21 cellular contexts compared by ENCODE assay signal in genomic region chr1:164953095-164953494, GRCh38.
DNase-seq lines count a peak whose midpoint lies in the region; ATAC-seq and TF ChIP-seq lines count a peak whose summit lies in the region.
"Had no signal": no experiment of that assay in that cellular context is flagged by ENCODE, and none has a peak within 500 bp of the region (broad histone marks: within the 10 kb centered on the region; RNA-seq: fewer than 3 reads in every experiment).

No MANE protein-coding gene starts in this region.

- H3F3A ChIP-seq in neural progenitor cell (ENCODE audit: low read depth), result no peaks in the 10 kb centered on the region

- DNase-seq in A673 (ENCODE audit: low spot score) (no peak), fibroblast of the aortic adventitia (ENCODE audit: low read depth) (no peak), neural progenitor cell (ENCODE audit: low spot score) (no peak), SJCRH30 (no peak), NCI-H2081 treated with DMSO at 0.1 percent for 48 hours (lab: John Stamatoyannopoulos, UW) (no peak), NCI-H2029 treated with DMSO at 0.1 percent for 48 hours (lab: John Stamatoyannopoulos, UW) (no peak)
- DNase-seq: activated CD4-positive, alpha-beta T cell treated with anti-CD3 and anti-CD28 coated beads for 36 hours; activated CD8-positive, alpha-beta memory T cell treated with anti-CD3 and anti-CD28 coated beads, Interleukin-2, amount 10 ng/mL, durations not matched to agents 7 days and 5 days; COR-L47; dorsolateral prefrontal cortex; immature natural killer cell; mesenchymal stem cell; NCI-H2107; PC-9; right lobe of liver had no signal

- H3K4me2 ChIP-seq in neural progenitor cell, result no peak overlapping the region
- H3K4me2 ChIP-seq: PC-9 had no signal

- peaks cover 6% of the 10 kb centered on the region for H3K9me3 ChIP-seq in A673 (ENCODE audit: low read depth, low read length, poor library complexity, severe bottlenecking)
- H3K9me3 ChIP-seq in HEK293 (ENCODE audit: control insufficient read depth, insufficient read depth, low read depth, low read length), result no peaks in the 10 kb centered on the region
- H3K9me3 ChIP-seq in neural progenitor cell (ENCODE audit: low read depth), result no peaks in the 10 kb centered on the region
- no peaks in the 10 kb centered on the region for H3K9me3 ChIP-seq in SJCRH30 (replicated peaks)
- H3K9me3 ChIP-seq: HAP-1 had no signal

- TF ChIP-seq CTCF in A673 (conservative IDR thresholded peaks at IDR 0.05; ENCODE audit: low read depth, low read length), result peak; percentile 29; the same call in 1 of the 2 replicates
- TF ChIP-seq CTCF in HEK293 (tag by site-specific recombination; IDR thresholded peaks at IDR 0.05), result no peak
- TF ChIP-seq CTCF in fibroblast of the aortic adventitia (IDR thresholded peaks at IDR 0.05; ENCODE audit: insufficient read depth, low read length), result peak; percentile 10
- peak; percentile 25 for TF ChIP-seq CTCF in neural progenitor cell (IDR thresholded peaks at IDR 0.05)

- H3K27me3 Mint-ChIP-seq in neural progenitor cell (ENCODE audit: insufficient read depth, low read depth), result no peaks in the 10 kb centered on the region
- H3K27me3 Mint-ChIP-seq in stimulated activated memory B cell treated with anti-CD40 and anti-IgM and Interleukin-4, amounts not matched to agents 10 μg/mL and 1 μg/mL and 100 μg/mL, for 72 hours, result no peaks in the 10 kb centered on the region
- H3K27me3 Mint-ChIP-seq: activated CD8-positive, alpha-beta memory T cell treated with anti-CD3 and anti-CD28 coated beads, Interleukin-2, amount 10 ng/mL, durations not matched to agents 7 days and 5 days; stimulated activated naive CD8-positive, alpha-beta T cell treated with anti-CD3 and anti-CD28 coated beads, Interleukin-15, Interleukin-2, amounts not matched to agents 100 ng/mL and 50 ng/mL, for 24 hours had no signal

- H3K27ac Mint-ChIP-seq in neural progenitor cell, result no peak overlapping the region
- no peak overlapping the region for H3K27ac Mint-ChIP-seq in stimulated activated memory B cell treated with anti-CD40 and anti-IgM and Interleukin-4, amounts not matched to agents 10 μg/mL and 1 μg/mL and 100 μg/mL, for 72 hours
- H3K27ac Mint-ChIP-seq: activated CD4-positive, alpha-beta T cell treated with anti-CD3 and anti-CD28 coated beads for 36 hours; activated CD8-positive, alpha-beta memory T cell treated with anti-CD3 and anti-CD28 coated beads, Interleukin-2, amount 10 ng/mL, durations not matched to agents 7 days and 5 days; immature natural killer cell; stimulated activated naive CD8-positive, alpha-beta T cell treated with anti-CD3 and anti-CD28 coated beads, Interleukin-15, Interleukin-2, amounts not matched to agents 100 ng/mL and 50 ng/mL, for 24 hours had no signal

- H3K27ac ChIP-seq in A673 (ENCODE audit: low read depth, low read length, poor library complexity, severe bottlenecking) (no peak overlapping the region), HEK293 (ENCODE audit: extremely low read depth, low read depth, low read length) (no peak overlapping the region), neural progenitor cell (no peak overlapping the region), SJCRH30 (no peak overlapping the region)
- H3K27ac ChIP-seq: HL-60, PC-9, right lobe of liver, SK-N-MC had no signal

- peak overlapping the region; percentile 80 for H2AFZ ChIP-seq in neural progenitor cell (replicated peaks)
- H2AFZ ChIP-seq: PC-9 had no signal

- no peak overlapping the region for H3K4me3 Mint-ChIP-seq in neural progenitor cell
- no peak overlapping the region for H3K4me3 Mint-ChIP-seq in stimulated activated memory B cell treated with anti-CD40 and anti-IgM and Interleukin-4, amounts not matched to agents 10 μg/mL and 1 μg/mL and 100 μg/mL, for 72 hours
- H3K4me3 Mint-ChIP-seq: activated CD4-positive, alpha-beta T cell treated with anti-CD3 and anti-CD28 coated beads for 36 hours; activated CD8-positive, alpha-beta memory T cell treated with anti-CD3 and anti-CD28 coated beads, Interleukin-2, amount 10 ng/mL, durations not matched to agents 7 days and 5 days; immature natural killer cell; stimulated activated naive CD8-positive, alpha-beta T cell treated with anti-CD3 and anti-CD28 coated beads, Interleukin-15, Interleukin-2, amounts not matched to agents 100 ng/mL and 50 ng/mL, for 24 hours had no signal

- POLR2A ChIA-PET in A673 (lab: Charles Lee; ENCODE audit: low non-redundant PET), result interaction anchor here (0.6 kb wide), 1 partner anchor 1616 kb away, joined by 4 read pairs; no protein-coding TSS in a partner anchor
- POLR2A ChIA-PET in HEK293 (lab: Yijun Ruan, JAX), result no interaction called here

- no peak for ATAC-seq in stimulated activated memory B cell treated with anti-CD40 and anti-IgM and Interleukin-4, amounts not matched to agents 10 μg/mL and 1 μg/mL and 100 μg/mL, for 72 hours
- ATAC-seq: activated CD4-positive, alpha-beta T cell treated with anti-CD3 and anti-CD28 coated beads for 36 hours; activated CD8-positive, alpha-beta memory T cell treated with anti-CD3 and anti-CD28 coated beads, Interleukin-2, amount 10 ng/mL, durations not matched to agents 7 days and 5 days had no signal

- no peaks in the 10 kb centered on the region for H3K4me1 Mint-ChIP-seq in neural progenitor cell
- no peaks in the 10 kb centered on the region for H3K4me1 Mint-ChIP-seq in stimulated activated memory B cell treated with anti-CD40 and anti-IgM and Interleukin-4, amounts not matched to agents 10 μg/mL and 1 μg/mL and 100 μg/mL, for 72 hours
- H3K4me1 Mint-ChIP-seq: activated CD4-positive, alpha-beta T cell treated with anti-CD3 and anti-CD28 coated beads for 36 hours; activated CD8-positive, alpha-beta memory T cell treated with anti-CD3 and anti-CD28 coated beads, Interleukin-2, amount 10 ng/mL, durations not matched to agents 7 days and 5 days; immature natural killer cell had no signal

- CTCF ChIA-PET in A673 (lab: Charles Lee), result no interaction called here
- CTCF ChIA-PET in HEK293 (lab: Yijun Ruan, JAX), result interaction anchor here (1.6 kb wide), 1 partner anchor 120 kb away, joined by 6 read pairs; no protein-coding TSS in a partner anchor

- H3K27me3 ChIP-seq in A673 (replicated peaks; ENCODE audit: insufficient read depth, low read depth, low read length, poor library complexity) (no peaks in the 10 kb centered on the region), neural progenitor cell (no peaks in the 10 kb centered on the region), SJCRH30 (no peaks in the 10 kb centered on the region)
- H3K27me3 ChIP-seq: dorsolateral prefrontal cortex, right lobe of liver had no signal

- no peaks in the 10 kb centered on the region for H3K36me3 ChIP-seq in A673 (ENCODE audit: insufficient read depth, low read length, poor library complexity, severe bottlenecking)
- no peaks in the 10 kb centered on the region for H3K36me3 ChIP-seq in HEK293 (ENCODE audit: control insufficient read depth in 2 of 2, insufficient read depth in 1 of 2, low read length in 2 of 2)
- no peaks in the 10 kb centered on the region for H3K36me3 ChIP-seq in neural progenitor cell
- no peaks in the 10 kb centered on the region for H3K36me3 ChIP-seq in SJCRH30
- H3K36me3 ChIP-seq: HAP-1, right lobe of liver had no signal

- H3K9me3 Mint-ChIP-seq in neural progenitor cell, result peaks cover 5% of the 10 kb centered on the region
- H3K9me3 Mint-ChIP-seq in stimulated activated memory B cell treated with anti-CD40 and anti-IgM and Interleukin-4, amounts not matched to agents 10 μg/mL and 1 μg/mL and 100 μg/mL, for 72 hours, result peaks cover 11% of the 10 kb centered on the region

- no peaks in the 10 kb centered on the region for H3K4me1 ChIP-seq in A673 (ENCODE audit: insufficient read depth, low read length, poor library complexity, severe bottlenecking)
- no peaks in the 10 kb centered on the region for H3K4me1 ChIP-seq in HEK293 (ENCODE audit: control insufficient read depth, insufficient read depth, low read length)
- no peaks in the 10 kb centered on the region for H3K4me1 ChIP-seq in neural progenitor cell
- peaks cover 10% of the 10 kb centered on the region; the same call in 1 of the 2 replicates for H3K4me1 ChIP-seq in SJCRH30
- H3K4me1 ChIP-seq: HAP-1, right lobe of liver had no signal

- intact Hi-C loops in A673 (cut with micrococcal nuclease; ENCODE audit: unreplicated experiment), result no loop called here

- no peak overlapping the region for H3K9ac ChIP-seq in neural progenitor cell

- H3K4me3 ChIP-seq in A673 (ENCODE audit: low read depth, low read length, poor library complexity, severe bottlenecking) (no peak overlapping the region), HEK293 (ENCODE audit: low read depth, low read length) (no peak overlapping the region), fibroblast of the aortic adventitia (ENCODE audit: low read depth, low read length) (no peak overlapping the region), neural progenitor cell (no peak overlapping the region), SJCRH30 (no peak overlapping the region)
- H3K4me3 ChIP-seq: dorsolateral prefrontal cortex, HAP-1, PC-9, right lobe of liver, SK-N-MC had no signal

- no peaks in the 10 kb centered on the region for H4K20me1 ChIP-seq in neural progenitor cell (ENCODE audit: low read depth)

- no TSS peak for BruUV-seq in A673 (replicated peaks; lab: Mats Ljungman, UMichigan)

- no peaks in the 10 kb centered on the region for H3K79me2 ChIP-seq in neural progenitor cell (ENCODE audit: low read depth)

- no peaks in the 10 kb centered on the region for H3K36me3 Mint-ChIP-seq in neural progenitor cell
- H3K36me3 Mint-ChIP-seq in stimulated activated memory B cell treated with anti-CD40 and anti-IgM and Interleukin-4, amounts not matched to agents 10 μg/mL and 1 μg/mL and 100 μg/mL, for 72 hours, result no peaks in the 10 kb centered on the region
- H3K36me3 Mint-ChIP-seq: activated CD8-positive, alpha-beta memory T cell treated with anti-CD3 and anti-CD28 coated beads, Interleukin-2, amount 10 ng/mL, durations not matched to agents 7 days and 5 days; immature natural killer cell had no signal

TF ChIP-seq in HEK293, 187 proteins besides CTCF, POLR2A, EP300 and RAD21:
- TF ChIP-seq ZNF654 (tag by site-specific recombination; IDR thresholded peaks at IDR 0.05; ENCODE audit: low read depth) (0 out of 2 replicates have a peak, but pooled peaks have one; percentile 12), SCRT1 (tag by site-specific recombination; IDR thresholded peaks at IDR 0.05; ENCODE audit: borderline replicate concordance) (no peak)
